ENCODE assay signal across 8 cellular contexts in genomic region chr3:32947466-32948238, GRCh38. TPM values are rescaled to one million over a fixed set of nuclear protein-coding genes. Genes with fewer than 3 reads are reported as not detected.
DNase-seq lines count a peak whose midpoint lies in the region; ATAC-seq and TF ChIP-seq lines count a peak whose summit lies in the region.

No MANE protein-coding gene starts in this region.

- no peaks in the 10 kb centered on the region for H3K27me3 ChIP-seq in colonic mucosa

- H3K9me3 Mint-ChIP-seq in activated CD4-positive, alpha-beta T cell treated with anti-CD3 and anti-CD28 coated beads for 36 hours (ENCODE audit: low read depth): no peaks in the 10 kb centered on the region

- intact Hi-C loops in activated CD4-positive, alpha-beta T cell treated with anti-CD3 and anti-CD28 coated beads for 36 hours (cut with DNase I, micrococcal nuclease): loop anchor here (1.0 to 2.0 kb wide), 8 partner anchors 46 to 425 kb away; no protein-coding TSS in a partner anchor
- intact Hi-C loops in colonic mucosa (cut with DNase I): loop anchor here (2.0 to 5.0 kb wide), 2 partner anchors 127 to 425 kb away; no protein-coding TSS in a partner anchor

- DNase-seq in Ammon's horn (ENCODE audit: low spot score) (peak; percentile 65), NCI-H524 (lab: John Stamatoyannopoulos, UW) (peak; percentile 64 to 84), colonic mucosa (peak; percentile 91), medulla oblongata (ENCODE audit: extremely low spot score) (peak; percentile 77)
- peak; percentile 97 for DNase-seq in activated CD4-positive, alpha-beta T cell treated with anti-CD3 and anti-CD28 coated beads for 36 hours
- DNase-seq in stimulated activated CD8-positive, alpha-beta memory T cell treated with anti-CD3 and anti-CD28 coated beads, Interleukin-15, amount 100 ng/mL, for 4 hours (ENCODE audit: low read depth in 2 of 2): peak; percentile 65 to 86

- TF ChIP-seq CTCF in colonic mucosa (IDR thresholded peaks at IDR 0.05): peak; percentile 56

- H3K4me3 Mint-ChIP-seq in activated CD4-positive, alpha-beta T cell treated with anti-CD3 and anti-CD28 coated beads for 36 hours: no peak overlapping the region

- no peak overlapping the region for H3K9ac ChIP-seq in colonic mucosa (ENCODE audit: low read depth in 2 of 2, low read length in 2 of 2)

- no peaks in the 10 kb centered on the region for H3K4me1 ChIP-seq in colonic mucosa

- H3K27me3 Mint-ChIP-seq in activated CD4-positive, alpha-beta T cell treated with anti-CD3 and anti-CD28 coated beads for 36 hours: no peaks in the 10 kb centered on the region

- CTCF ChIA-PET in activated CD4-positive, alpha-beta T cell treated with anti-CD3 and anti-CD28 coated beads for 36 hours (lab: Charles Lee): interaction anchor here (0.6 to 9.9 kb wide), 31 partner anchors 8 to 494 kb away, joined by 3 to 190 read pairs (median 4); no protein-coding TSS in a partner anchor

- peaks cover 9% of the 10 kb centered on the region for H3K36me3 Mint-ChIP-seq in activated CD4-positive, alpha-beta T cell treated with anti-CD3 and anti-CD28 coated beads for 36 hours (ENCODE audit: low read depth)

- no peaks in the 10 kb centered on the region for H3K36me3 ChIP-seq in colonic mucosa

- H3K4me3 ChIP-seq in colonic mucosa: no peak overlapping the region

- H3K9me3 ChIP-seq in colonic mucosa: no peaks in the 10 kb centered on the region

- H3K27ac Mint-ChIP-seq in activated CD4-positive, alpha-beta T cell treated with anti-CD3 and anti-CD28 coated beads for 36 hours: no peak overlapping the region

- H3K27ac ChIP-seq in colonic mucosa: no peak overlapping the region

- POLR2A ChIA-PET in activated CD4-positive, alpha-beta T cell treated with anti-CD3 and anti-CD28 coated beads for 36 hours (lab: Charles Lee): interaction anchor here (1.2 kb wide), 1 partner anchor 114 kb away, joined by 3 read pairs; no protein-coding TSS in a partner anchor

- peaks cover 47% of the 10 kb centered on the region for H3K4me1 Mint-ChIP-seq in activated CD4-positive, alpha-beta T cell treated with anti-CD3 and anti-CD28 coated beads for 36 hours

- ATAC-seq in GM18873 (IDR thresholded peaks at IDR 0.05; ENCODE audit: low FRiP score, unreplicated experiment) (peak; percentile 69), HG03196 (IDR thresholded peaks at IDR 0.05; ENCODE audit: unreplicated experiment) (peak; percentile 82)
- ATAC-seq in activated CD4-positive, alpha-beta T cell treated with anti-CD3 and anti-CD28 coated beads for 36 hours: peak; percentile 72

RNA-seq across cellular contexts. Expression of gene CCR4, which starts 3.8 kb away (rescaled TPM):
- total RNA-seq in activated CD4-positive, alpha-beta T cell treated with anti-CD3 and anti-CD28 coated beads for 36 hours: 10 to 100 TPM; 62.2 to 69.7 TPM
- under 1 TPM; 0.49 to 0.69 TPM for total RNA-seq in colonic mucosa

Comparison
In these comparisons a context has a peak if more than half of its experiments do, and no peak if none do; other contexts are left out.
1. RNA of gene CCR4, which starts 3.8 kb away (total RNA-seq): 62.2 to 69.7 TPM in activated CD4-positive, alpha-beta T cell treated with anti-CD3 and anti-CD28 coated beads for 36 hours; 0.49 to 0.69 TPM in colonic mucosa; every median in the first group is over 10 times any median in the second.
2. Peak in every context shown above with its lines, with median percentiles within 50 percentile points of each other: DNase-seq and ATAC-seq.